8 cellular contexts compared by ENCODE assay signal in genomic region chr3:155854147-155854940, GRCh38.
DNase-seq lines count a peak whose midpoint lies in the region; ATAC-seq and TF ChIP-seq lines count a peak whose summit lies in the region.

SLC33A1 (minus strand) TSS chr3:155854427; CDS start chr3:155853997, 430 bp downstream.

- no peaks in the 10 kb centered on the region for H3K9me3 Mint-ChIP-seq in activated naive CD4-positive, alpha-beta T cell treated with anti-CD3 and anti-CD28 coated beads, Interleukin-2, amount 50 U/mL, for 24 hours

- peak within 1 kb of the TSS; percentile 94 for H3K4me3 Mint-ChIP-seq in activated naive CD4-positive, alpha-beta T cell treated with anti-CD3 and anti-CD28 coated beads, Interleukin-2, amount 50 U/mL, for 24 hours

- ATAC-seq in HG02588 (IDR thresholded peaks at IDR 0.05; ENCODE audit: unreplicated experiment) (peak; percentile 93), SK-N-SH treated with all-trans-retinoic acid at 6 μM for 48 hours (peak; percentile 98)

- TF ChIP-seq CTCF in GM06990 (IDR thresholded peaks at IDR 0.05; ENCODE audit: insufficient read depth, low read length, poor library complexity, severe bottlenecking) = no peak

- H3K27me3 Mint-ChIP-seq in activated naive CD4-positive, alpha-beta T cell treated with anti-CD3 and anti-CD28 coated beads, Interleukin-2, amount 50 U/mL, for 24 hours = no peaks in the 10 kb centered on the region

- DNase-seq in GM06990 (ENCODE audit: extremely low read depth, insufficient read length) (peak; percentile 100), NCI-H1092 (lab: John Stamatoyannopoulos, UW) (peak; percentile 98), germinal center (ENCODE audit: low spot score) (peak; percentile 99), non-pigmented ciliary epithelial cell (ENCODE audit: low read depth) (peak; percentile 98), superior temporal gyrus (ENCODE audit: extremely low spot score) (peak; percentile 99)

- H3K27ac Mint-ChIP-seq in activated naive CD4-positive, alpha-beta T cell treated with anti-CD3 and anti-CD28 coated beads, Interleukin-2, amount 50 U/mL, for 24 hours = peak within 1 kb of the TSS; percentile 99

- no peaks in the 10 kb centered on the region for H3K27me3 ChIP-seq in GM06990 (replicated peaks; ENCODE audit: control insufficient read depth, insufficient read depth, low read length)

- no peaks in the 10 kb centered on the region; the same call in 1 of the 2 replicates for H3K36me3 ChIP-seq in GM06990 (ENCODE audit: control insufficient read depth, insufficient read depth, low read length)

- H3K4me3 ChIP-seq in GM06990 (replicated peaks; ENCODE audit: low read depth, low read length) = peak within 1 kb of the TSS; percentile 83

- H3K36me3 Mint-ChIP-seq in activated naive CD4-positive, alpha-beta T cell treated with anti-CD3 and anti-CD28 coated beads, Interleukin-2, amount 50 U/mL, for 24 hours = peaks cover 7% of the 10 kb centered on the region

- peaks cover 37% of the 10 kb centered on the region for H3K4me1 Mint-ChIP-seq in activated naive CD4-positive, alpha-beta T cell treated with anti-CD3 and anti-CD28 coated beads, Interleukin-2, amount 50 U/mL, for 24 hours

TF ChIP-seq in SK-N-SH treated with all-trans-retinoic acid at 6 μM for 48 hours, 23 proteins besides CTCF, POLR2A, EP300 and RAD21:
- TF ChIP-seq CSDC2 (CRISPR knock-in tag; IDR thresholded peaks at IDR 0.05) (no peak), TOX (CRISPR knock-in tag; IDR thresholded peaks at IDR 0.05; ENCODE audit: borderline replicate concordance) (no peak), ZNF8 (CRISPR knock-in tag; IDR thresholded peaks at IDR 0.05) (no peak), ZNF565 (CRISPR knock-in tag; conservative IDR thresholded peaks at IDR 0.05; ENCODE audit: low read depth) (0 out of 2 replicates have a peak, but pooled peaks have one; percentile 57), SNAI2 (CRISPR knock-in tag; IDR thresholded peaks at IDR 0.05) (no peak), ZFP3 (CRISPR knock-in tag; IDR thresholded peaks at IDR 0.05) (peak; percentile 83), ZNF70 (CRISPR knock-in tag; IDR thresholded peaks at IDR 0.05) (0 out of 2 replicates have a peak, but pooled peaks have one; percentile 9), TSHZ2 (CRISPR knock-in tag; IDR thresholded peaks at IDR 0.05) (0 out of 2 replicates have a peak, but pooled peaks have one; percentile 32), ZC3H10 (CRISPR knock-in tag; IDR thresholded peaks at IDR 0.05) (no peak), RARB (CRISPR knock-in tag; IDR thresholded peaks at IDR 0.05) (no peak), CSRNP3 (CRISPR knock-in tag; IDR thresholded peaks at IDR 0.05) (no peak), CREB5 (CRISPR knock-in tag; IDR thresholded peaks at IDR 0.05; ENCODE audit: low read depth) (no peak), GLIS3 (CRISPR knock-in tag; IDR thresholded peaks at IDR 0.05) (no peak), ZFP30 (CRISPR knock-in tag; IDR thresholded peaks at IDR 0.05) (no peak), BACH2 (CRISPR knock-in tag; IDR thresholded peaks at IDR 0.05; ENCODE audit: borderline replicate concordance) (no peak), PATZ1 (CRISPR knock-in tag; IDR thresholded peaks at IDR 0.05; ENCODE audit: borderline replicate concordance) (no peak), TCF4 (CRISPR knock-in tag; IDR thresholded peaks at IDR 0.05; ENCODE audit: borderline replicate concordance) (no peak), ISL1 (CRISPR knock-in tag; IDR thresholded peaks at IDR 0.05) (no peak)

Comparison
In these comparisons a context has a peak if more than half of its experiments do, and no peak if none do; other contexts are left out.
1. Peak in every context shown above with its lines: DNase-seq, ATAC-seq and H3K4me3 ChIP-seq.